ENCODE assay signal across 8 cellular contexts in the genomic region with DNA sequence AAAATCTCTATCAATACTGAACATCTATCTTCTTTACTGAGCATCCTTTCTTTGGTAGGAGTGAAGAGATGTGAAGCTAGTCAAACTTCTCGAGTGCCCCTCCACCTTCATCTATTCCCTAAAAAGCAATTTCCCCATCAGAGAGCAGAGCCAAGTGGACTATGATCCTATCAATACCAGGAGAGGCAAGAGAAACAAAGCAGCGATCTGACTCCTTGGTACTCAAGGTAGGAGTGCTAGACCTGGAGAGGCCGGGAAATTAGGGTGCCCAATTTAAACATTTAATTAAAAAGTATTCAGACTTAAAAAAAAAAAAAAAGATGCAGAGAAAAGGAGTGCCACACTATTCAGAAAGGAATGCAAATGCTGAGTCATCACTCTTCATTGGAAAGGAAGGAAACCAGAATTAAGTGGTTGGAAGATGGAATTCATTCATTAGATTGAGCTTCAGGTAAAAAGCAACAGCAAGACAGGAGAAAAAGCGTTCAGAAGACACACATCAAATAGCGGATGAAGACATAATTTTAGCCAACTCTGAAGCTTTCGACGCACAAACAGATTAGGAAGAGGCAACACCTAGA. TPM values are rescaled to one million over a fixed set of nuclear protein-coding genes. Genes with fewer than 3 reads are reported as not detected.
DNase-seq lines count a peak whose midpoint lies in the region; ATAC-seq and TF ChIP-seq lines count a peak whose summit lies in the region.

No MANE protein-coding gene starts in this region.

- peaks cover 43 to 70% (median 60%) of the 10 kb centered on the region in 4 donors for H3K4me1 Mint-ChIP-seq in CD4-positive, CD25-positive, alpha-beta regulatory T cell

- H3K9me3 Mint-ChIP-seq in CD4-positive, CD25-positive, alpha-beta regulatory T cell: no peaks in the 10 kb centered on the region

- peak overlapping the region; percentile 97 to 100 (median 100) for H3K4me3 Mint-ChIP-seq in CD4-positive, CD25-positive, alpha-beta regulatory T cell

- H3K27ac ChIP-seq in CD4-positive, CD25-positive, alpha-beta regulatory T cell (ENCODE audit: insufficient read depth, low read length, poor library complexity, severe bottlenecking): peak overlapping the region; percentile 97
- peak overlapping the region; percentile 87 for H3K27ac ChIP-seq in muscle layer of duodenum (ENCODE audit: low read length)

- H3K27me3 Mint-ChIP-seq in CD4-positive, CD25-positive, alpha-beta regulatory T cell: peaks cover 6% of the 10 kb centered on the region

- peak overlapping the region; percentile 87 to 96 (median 92) for H3K27ac Mint-ChIP-seq in CD4-positive, CD25-positive, alpha-beta regulatory T cell

- H3K36me3 ChIP-seq in CD4-positive, CD25-positive, alpha-beta regulatory T cell (ENCODE audit: control insufficient read depth, insufficient read depth, low read length): peaks cover 4% of the 10 kb centered on the region
- H3K36me3 ChIP-seq in muscle layer of duodenum (ENCODE audit: control insufficient read depth in 1 of 2, insufficient read depth in 2 of 2, low read length in 2 of 2): peaks cover 0 to under 1% of the 10 kb centered on the region in 2 donors

- H3K9me3 ChIP-seq in CD4-positive, CD25-positive, alpha-beta regulatory T cell (ENCODE audit: control insufficient read depth in 2 of 2, low read length in 2 of 2): no peaks in the 10 kb centered on the region
- H3K9me3 ChIP-seq in muscle layer of duodenum (ENCODE audit: control insufficient read depth in 1 of 2, low read length in 2 of 2): no peaks in the 10 kb centered on the region

- no peak for ATAC-seq in CD4-positive, CD25-positive, alpha-beta regulatory T cell (ENCODE audit: low read depth in 2 of 2)

- no peak for DNase-seq in CD4-positive, CD25-positive, alpha-beta regulatory T cell
- DNase-seq in LNCaP clone FGC (ENCODE audit: low read depth) (no peak), choroid plexus epithelial cell (ENCODE audit: low read depth) (peak; percentile 60), pons (ENCODE audit: low spot score) (no peak), SIG-M5 (lab: John Stamatoyannopoulos, UW) (no peak), mesenteric fat pad (ENCODE audit: low spot score) (no peak), DMS79 (lab: John Stamatoyannopoulos, UW) (no peak)

- peaks cover 40% of the 10 kb centered on the region for H3K4me1 ChIP-seq in CD4-positive, CD25-positive, alpha-beta regulatory T cell (ENCODE audit: control insufficient read depth, insufficient read depth, low read length, poor library complexity, severe bottlenecking)
- peaks cover 35 to 46% of the 10 kb centered on the region in 2 donors for H3K4me1 ChIP-seq in muscle layer of duodenum (ENCODE audit: control insufficient read depth in 1 of 2, insufficient read depth in 2 of 2, low read length in 2 of 2)

- H3K27me3 ChIP-seq in CD4-positive, CD25-positive, alpha-beta regulatory T cell (ENCODE audit: control insufficient read depth, insufficient read depth, low read length): no peaks in the 10 kb centered on the region
- no peaks in the 10 kb centered on the region for H3K27me3 ChIP-seq in muscle layer of duodenum (ENCODE audit: low read depth, low read length)

- H3K4me3 ChIP-seq in CD4-positive, CD25-positive, alpha-beta regulatory T cell (ENCODE audit: low read depth, low read length): peak overlapping the region; percentile 93
- peak overlapping the region; percentile 74 for H3K4me3 ChIP-seq in LNCaP clone FGC (ENCODE audit: low read depth, low read length)
- H3K4me3 ChIP-seq in choroid plexus epithelial cell (ENCODE audit: low read depth, low read length): peak overlapping the region; percentile 74
- peak overlapping the region; percentile 89 to 94 for H3K4me3 ChIP-seq in muscle layer of duodenum (ENCODE audit: low read depth in 1 of 2, low read length in 2 of 2)

- peaks cover 9% of the 10 kb centered on the region for H3K36me3 Mint-ChIP-seq in CD4-positive, CD25-positive, alpha-beta regulatory T cell

- TF ChIP-seq CTCF in LNCaP clone FGC (IDR thresholded peaks at IDR 0.05; ENCODE audit: control insufficient read depth, extremely low read depth, insufficient read depth): no peak
- no peak for TF ChIP-seq CTCF in choroid plexus epithelial cell (conservative IDR thresholded peaks at IDR 0.05; ENCODE audit: low read depth, low read length)

RNA-seq across cellular contexts. Expression of gene TIAL1, which starts 1.5 kb away (rescaled TPM):
- 205 TPM for total RNA-seq in CD4-positive, CD25-positive, alpha-beta regulatory T cell
- polyA plus RNA-seq in CD4-positive, CD25-positive, alpha-beta regulatory T cell: 10 to 100 TPM in 2 of 4 donors, 1 to 10 TPM in 2; 9.2 to 16.6 (median 10.8) TPM
- 97.6 TPM for total RNA-seq in mesenteric fat pad

RNA-seq across cellular contexts. Expression of gene RGS10, which starts 52.7 kb away (rescaled TPM):
- total RNA-seq in CD4-positive, CD25-positive, alpha-beta regulatory T cell: 85.7 TPM
- 100 to 1,000 TPM; 165 to 188 (median 183) TPM for polyA plus RNA-seq in CD4-positive, CD25-positive, alpha-beta regulatory T cell
- 18.1 TPM for total RNA-seq in mesenteric fat pad

RNA-seq across cellular contexts. Expression of gene BAG3, which starts 56.0 kb away (rescaled TPM):
- total RNA-seq in CD4-positive, CD25-positive, alpha-beta regulatory T cell: 38.2 TPM
- polyA plus RNA-seq in CD4-positive, CD25-positive, alpha-beta regulatory T cell: 1 to 10 TPM; 6.7 to 8.7 (median 7.4) TPM
- total RNA-seq in mesenteric fat pad: 83.3 TPM
